Comparison of ENCODE assay signal across 14 cellular contexts in the genomic region with DNA sequence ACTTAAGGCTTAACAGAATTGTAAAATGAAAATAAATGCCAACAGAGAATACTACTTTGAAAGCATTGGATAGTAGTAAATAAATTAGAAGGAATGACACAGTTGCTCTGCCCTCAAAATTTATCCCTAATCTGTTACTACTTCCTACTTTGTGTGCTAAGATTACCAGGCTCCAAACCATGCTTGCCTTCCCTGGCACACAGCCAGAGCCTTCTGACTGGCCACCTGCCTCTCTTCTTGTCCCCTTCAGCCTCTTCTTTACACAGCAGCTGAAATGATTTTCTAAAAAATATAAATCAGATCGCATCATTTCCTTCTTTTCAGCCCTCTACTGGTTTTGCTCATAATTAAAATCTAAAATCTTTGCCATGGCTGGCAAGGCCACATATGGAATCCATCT.
DNase-seq lines count a peak whose midpoint lies in the region; ATAC-seq and TF ChIP-seq lines count a peak whose summit lies in the region.
"Had no signal": no experiment of that assay in that cellular context is flagged by ENCODE, and none has a peak within 500 bp of the region (broad histone marks: within the 10 kb centered on the region; RNA-seq: fewer than 3 reads in every experiment).

No MANE protein-coding gene starts in this region.

- H3K27ac ChIP-seq in right atrium auricular region (no peak overlapping the region), thyroid gland (no peak overlapping the region), osteoblast (ENCODE audit: low read depth, low read length) (no peak overlapping the region)
- H3K27ac ChIP-seq: colonic mucosa had no signal

- no peaks in the 10 kb centered on the region for H4K20me1 ChIP-seq in osteoblast (ENCODE audit: insufficient read depth, low read length)

- no peaks in the 10 kb centered on the region for H3K36me3 ChIP-seq in right atrium auricular region
- H3K36me3 ChIP-seq in thyroid gland: no peaks in the 10 kb centered on the region
- H3K36me3 ChIP-seq in osteoblast (ENCODE audit: insufficient read depth, low read length): no peaks in the 10 kb centered on the region
- H3K36me3 ChIP-seq: colonic mucosa had no signal

- no peak for TF ChIP-seq POLR2A in thyroid gland (IDR thresholded peaks at IDR 0.05)

- no peaks in the 10 kb centered on the region for H3K27me3 ChIP-seq in right atrium auricular region
- H3K27me3 ChIP-seq in thyroid gland: no peaks in the 10 kb centered on the region
- H3K27me3 ChIP-seq in osteoblast (ENCODE audit: insufficient read depth, low read length): no peaks in the 10 kb centered on the region
- H3K27me3 ChIP-seq: colonic mucosa had no signal

- no peak overlapping the region for H2AFZ ChIP-seq in osteoblast (ENCODE audit: low read length)

- H3K79me2 ChIP-seq in osteoblast (ENCODE audit: insufficient read depth, low read length): no peaks in the 10 kb centered on the region

- H3K4me1 ChIP-seq in right atrium auricular region: no peaks in the 10 kb centered on the region
- no peaks in the 10 kb centered on the region for H3K4me1 ChIP-seq in thyroid gland
- H3K4me1 ChIP-seq in osteoblast (ENCODE audit: insufficient read depth, low read length): no peaks in the 10 kb centered on the region
- H3K4me1 ChIP-seq: colonic mucosa had no signal

- WGBS in thyroid gland, 2 donors: 48 to 79% methylated on average over 1 of the region's 1 CpG

- H3K9me3 ChIP-seq in right atrium auricular region (no peaks in the 10 kb centered on the region), thyroid gland (no peaks in the 10 kb centered on the region), osteoblast (ENCODE audit: low read depth, low read length) (no peaks in the 10 kb centered on the region)
- H3K9me3 ChIP-seq: colonic mucosa had no signal

- ATAC-seq in Right ventricle myocardium superior (ENCODE audit: poor library complexity): no peak
- ATAC-seq in HG03571 (IDR thresholded peaks at IDR 0.05; ENCODE audit: unreplicated experiment): no peak
- ATAC-seq: PC-3 had no signal

- no peak overlapping the region for H3K4me2 ChIP-seq in osteoblast (ENCODE audit: insufficient read depth, low read length)

- TF ChIP-seq CTCF in right atrium auricular region (IDR thresholded peaks at IDR 0.05) (no peak), thyroid gland (IDR thresholded peaks at IDR 0.05) (no peak), osteoblast (IDR thresholded peaks at IDR 0.05; ENCODE audit: extremely low read depth, low read depth, low read length) (no peak)

- DNase-seq in Right ventricle myocardium superior (peak; percentile 57), right atrium auricular region (ENCODE audit: low spot score) (no peak), NCI-H510A (lab: John Stamatoyannopoulos, UW) (peak; percentile 6), cerebellar cortex (ENCODE audit: low spot score) (peak; percentile 47), thyroid gland (peak; percentile 28 to 55), epidermal melanocyte (ENCODE audit: insufficient read length, low spot score) (no peak), osteoblast (ENCODE audit: insufficient read length, low spot score, missing footprints) (no peak)
- DNase-seq: activated CD8-positive, alpha-beta memory T cell treated with anti-CD3 and anti-CD28 coated beads for 24 hours; activated effector memory CD4-positive, alpha-beta T cell treated with anti-CD3 and anti-CD28 coated beads, Interleukin-2, amount 50 U/mL, for 16 hours; colonic mucosa; mesendoderm; nephron progenitor cell; PC-3 had no signal

- intact Hi-C loops in Right ventricle myocardium superior (cut with DNase I): no loop called here
- intact Hi-C loops in thyroid gland (cut with DNase I): no loop called here

- no peak overlapping the region for H3K4me3 ChIP-seq in right atrium auricular region
- H3K4me3 ChIP-seq in thyroid gland (replicated peaks in 1 of 3): no peak overlapping the region
- no peak overlapping the region for H3K4me3 ChIP-seq in osteoblast (ENCODE audit: insufficient read depth, low read length)
- H3K4me3 ChIP-seq: colonic mucosa had no signal

Comparison
In these comparisons a context has a peak if more than half of its experiments do, and no peak if none do; other contexts are left out.
1. DNase-seq: peak in Right ventricle myocardium superior (single experiment), NCI-H510A (single experiment), cerebellar cortex (single experiment) and thyroid gland (2 of 2); none in right atrium auricular region (single experiment), epidermal melanocyte (single experiment) and osteoblast (single experiment).